ENCODE assay signal across 25 cellular contexts in genomic region chr7:147658392-147658791, GRCh38.
"Had no signal": no experiment of that assay in that cellular context is flagged by ENCODE, and none has a peak within 500 bp of the region (broad histone marks: within the 10 kb centered on the region; RNA-seq: fewer than 3 reads in every experiment).

No MANE protein-coding gene starts in this region.

- H3K36me3 Mint-ChIP-seq: activated CD8-positive, alpha-beta memory T cell treated with anti-CD3 and anti-CD28 coated beads, Interleukin-2, amount 10 ng/mL, durations not matched to agents 7 days and 5 days; activated naive CD8-positive, alpha-beta T cell; natural killer cell; neural progenitor cell had no signal

- H3K27ac ChIP-seq: body of pancreas, cardiac muscle cell, esophagus muscularis mucosa, left ventricle myocardium inferior, neural progenitor cell, right atrium auricular region, thoracic aorta, upper lobe of left lung, vagina had no signal

- H3K36me3 ChIP-seq: cardiac muscle cell, esophagus muscularis mucosa, left ventricle myocardium inferior, neural progenitor cell, right atrium auricular region, thoracic aorta, upper lobe of left lung, vagina had no signal

- H3K4me3 Mint-ChIP-seq: activated B cell treated with CpG ODN at 0.5 μM for 24 hours; activated CD8-positive, alpha-beta memory T cell treated with anti-CD3 and anti-CD28 coated beads, Interleukin-2, amount 10 ng/mL, durations not matched to agents 7 days and 5 days; activated CD8-positive, alpha-beta T cell treated with anti-CD3 and anti-CD28 coated beads, Interleukin-2, amount 10 ng/mL, durations not matched to agents 7 days and 5 days; activated naive CD8-positive, alpha-beta T cell; natural killer cell; neural progenitor cell; T-helper 17 cell had no signal

- H3K27ac Mint-ChIP-seq: activated B cell treated with CpG ODN at 0.5 μM for 24 hours; activated CD8-positive, alpha-beta memory T cell treated with anti-CD3 and anti-CD28 coated beads, Interleukin-2, amount 10 ng/mL, durations not matched to agents 7 days and 5 days; activated CD8-positive, alpha-beta T cell treated with anti-CD3 and anti-CD28 coated beads, Interleukin-2, amount 10 ng/mL, durations not matched to agents 7 days and 5 days; activated naive CD8-positive, alpha-beta T cell; natural killer cell; neural progenitor cell; T-helper 17 cell had no signal

- H3K4me3 ChIP-seq: body of pancreas, cardiac muscle cell, esophagus muscularis mucosa, left ventricle myocardium inferior, lung, neural progenitor cell, right atrium auricular region, thoracic aorta, upper lobe of left lung, vagina had no signal

- H3K4me1 Mint-ChIP-seq: activated B cell treated with CpG ODN at 0.5 μM for 24 hours; activated CD8-positive, alpha-beta memory T cell treated with anti-CD3 and anti-CD28 coated beads, Interleukin-2, amount 10 ng/mL, durations not matched to agents 7 days and 5 days; natural killer cell; T-helper 17 cell had no signal

- DNase-seq: activated B cell treated with CpG ODN at 0.5 μM for 24 hours; activated CD8-positive, alpha-beta memory T cell treated with anti-CD3 and anti-CD28 coated beads, Interleukin-2, amount 10 ng/mL, durations not matched to agents 7 days and 5 days; activated CD8-positive, alpha-beta T cell treated with anti-CD3 and anti-CD28 coated beads, Interleukin-2, amount 10 ng/mL, durations not matched to agents 7 days and 5 days; activated naive CD4-positive, alpha-beta T cell; activated T-cell treated with anti-CD3 and anti-CD28 coated beads, Interleukin-2, amount 50 U/mL, for 48 hours; aorta; body of pancreas; islet precursor cell; left ventricle myocardium inferior; mesendoderm; natural killer cell; stimulated activated CD4-positive, alpha-beta T cell treated with anti-CD3 and anti-CD28 coated beads, Interleukin-15, amount 100 ng/mL, for 24 hours; stimulated activated CD4-positive, alpha-beta T cell treated with anti-CD3 and anti-CD28 coated beads, Interleukin-2, amount 100 ng/mL, for 24 hours; stimulated activated naive CD4-positive, alpha-beta T cell treated with Interleukin-2 at 50 U/mL for 16 hours; T-helper 17 cell; T1000 had no signal

- H3K27me3 ChIP-seq: body of pancreas, cardiac muscle cell, esophagus muscularis mucosa, neural progenitor cell, right atrium auricular region, upper lobe of left lung, vagina had no signal

- H3K27me3 Mint-ChIP-seq: activated B cell treated with CpG ODN at 0.5 μM for 24 hours; activated CD8-positive, alpha-beta memory T cell treated with anti-CD3 and anti-CD28 coated beads, Interleukin-2, amount 10 ng/mL, durations not matched to agents 7 days and 5 days; activated naive CD8-positive, alpha-beta T cell; T-helper 17 cell had no signal

- H3K9me3 ChIP-seq: body of pancreas, esophagus muscularis mucosa, right atrium auricular region, thoracic aorta, upper lobe of left lung, vagina had no signal

- H3K4me1 ChIP-seq: body of pancreas, left ventricle myocardium inferior, neural progenitor cell, right atrium auricular region, upper lobe of left lung, vagina had no signal
